ENCODE assay signal across 22 cellular contexts in the genomic region with DNA sequence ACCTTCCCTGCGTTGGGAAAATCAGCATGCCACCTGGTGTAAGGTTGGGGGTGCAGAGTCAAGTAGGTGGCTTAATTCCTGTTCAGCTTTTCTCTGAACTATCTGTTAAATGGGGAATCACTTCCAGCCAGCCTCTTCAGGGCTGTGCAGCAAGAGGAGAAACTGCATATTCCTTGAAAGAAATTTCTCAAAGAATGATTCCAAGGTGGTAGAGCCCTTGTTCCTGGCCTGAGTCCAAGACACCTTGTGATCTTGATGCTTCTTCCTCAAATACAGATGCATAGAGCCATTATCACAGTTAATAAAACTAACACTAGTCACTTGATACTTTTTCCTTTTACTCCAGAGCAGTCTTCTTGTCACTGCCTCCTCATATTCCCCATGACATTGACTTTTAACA. TPM values are rescaled to one million over a fixed set of nuclear protein-coding genes. Genes with fewer than 3 reads are reported as not detected.
DNase-seq lines count a peak whose midpoint lies in the region; ATAC-seq and TF ChIP-seq lines count a peak whose summit lies in the region.
"Had no signal": no experiment of that assay in that cellular context is flagged by ENCODE, and none has a peak within 500 bp of the region (broad histone marks: within the 10 kb centered on the region; RNA-seq: fewer than 3 reads in every experiment).

No MANE protein-coding gene starts in this region.

- H2AK5ac ChIP-seq in H9 (ENCODE audit: insufficient read length, low read length): no peak overlapping the region

- POLR2A ChIA-PET in SK-N-SH (lab: Yijun Ruan, JAX): no interaction called here

- intact Hi-C loops in activated T-helper 1 cell treated with anti-CD3 and anti-CD28 coated beads, Interleukin-12 subunit alpha, Interleukin-12 subunit beta, Interleukin-2, Interleukin-4 antibody, amounts not matched to agents 30 ng/mL and 10 ng/mL and 1 ng/mL, durations not matched to agents 14 hours and 24 hours and 36 hours (cut with micrococcal nuclease): loop anchor here (5.0 kb wide), 2 partner anchors 68 to 242 kb away; a partner anchor contains a TSS

- no peak overlapping the region for H2BK120ac ChIP-seq in H9 (ENCODE audit: low read depth, low read length, poor library complexity, severe bottlenecking)

- no peak overlapping the region for H2BK15ac ChIP-seq in H9 (ENCODE audit: low read depth, low read length)

- H4K8ac ChIP-seq in H9 (replicated peaks; ENCODE audit: insufficient read length, low read depth, low read length): no peak overlapping the region

- peak overlapping the region; percentile 70 for H3K4me3 Mint-ChIP-seq in activated T-cell treated with anti-CD3 and anti-CD28 coated beads, Interleukin-2, amount 50 U/mL, for 72 hours
- H3K4me3 Mint-ChIP-seq in H9 (no peak overlapping the region), osteocyte (ENCODE audit: unreplicated experiment) (peak overlapping the region; percentile 3), chondrocyte (ENCODE audit: unreplicated experiment) (no peak overlapping the region)
- H3K4me3 Mint-ChIP-seq in activated T-helper 1 cell treated with anti-CD3 and anti-CD28 coated beads, Interleukin-12 subunit alpha, Interleukin-12 subunit beta, Interleukin-2, Interleukin-4 antibody, amounts not matched to agents 30 ng/mL and 10 ng/mL and 1 ng/mL, durations not matched to agents 14 hours and 24 hours and 36 hours: peak overlapping the region; percentile 74

- H3K27me3 Mint-ChIP-seq in activated T-cell treated with anti-CD3 and anti-CD28 coated beads, Interleukin-2, amount 50 U/mL, for 72 hours (ENCODE audit: low read depth): no peaks in the 10 kb centered on the region
- H3K27me3 Mint-ChIP-seq in H9 (ENCODE audit: low read depth) (no peaks in the 10 kb centered on the region), osteocyte (ENCODE audit: unreplicated experiment) (no peaks in the 10 kb centered on the region), chondrocyte (ENCODE audit: low read depth) (no peaks in the 10 kb centered on the region)
- H3K27me3 Mint-ChIP-seq in activated T-helper 1 cell treated with anti-CD3 and anti-CD28 coated beads, Interleukin-12 subunit alpha, Interleukin-12 subunit beta, Interleukin-2, Interleukin-4 antibody, amounts not matched to agents 30 ng/mL and 10 ng/mL and 1 ng/mL, durations not matched to agents 14 hours and 24 hours and 36 hours (ENCODE audit: insufficient read depth): no peaks in the 10 kb centered on the region
- H3K27me3 Mint-ChIP-seq: CD8-positive, alpha-beta memory T cell; naive B cell; progenitor cell of endocrine pancreas had no signal

- no peak for DNase-seq in activated T-cell treated with anti-CD3 and anti-CD28 coated beads, Interleukin-2, amount 50 U/mL, for 72 hours
- DNase-seq in activated T-cell treated with anti-CD3 and anti-CD28 coated beads, Interleukin-2, amount 50 U/mL, for 48 hours: no peak
- no peak for DNase-seq in H9
- no peak for DNase-seq in activated T-helper 1 cell treated with anti-CD3 and anti-CD28 coated beads, Interleukin-12 subunit alpha, Interleukin-12 subunit beta, Interleukin-2, Interleukin-4 antibody, amounts not matched to agents 30 ng/mL and 10 ng/mL and 1 ng/mL, durations not matched to agents 14 hours and 24 hours and 36 hours (ENCODE audit: low spot score)
- DNase-seq in osteocyte (ENCODE audit: extremely low spot score, unreplicated experiment): no peak
- no peak for DNase-seq in chondrocyte (ENCODE audit: low spot score)
- no peak for DNase-seq in SK-N-SH
- DNase-seq: activated CD4-positive, CD25-positive, alpha-beta regulatory T cell; activated CD8-positive, alpha-beta memory T cell treated with anti-CD3 and anti-CD28 coated beads, Interleukin-2, amount 50 U/mL, for 48 hours; amygdala; CD8-positive, alpha-beta memory T cell; central memory CD4-positive, alpha-beta T cell; DMS79; mesenchymal stem cell; MG63; naive B cell; NCI-H146; SHP77 treated with DMSO at 0.1 percent for 48 hours; stimulated activated CD4-positive, alpha-beta T cell treated with anti-CD3 and anti-CD28 coated beads, Interleukin-4, amount 100 ng/mL, for 4 hours had no signal

- H2BK5ac ChIP-seq in H9 (ENCODE audit: insufficient read length, low read length): no peak overlapping the region

- H2BK12ac ChIP-seq in H9 (ENCODE audit: insufficient read length, low read depth, low read length): no peak overlapping the region

- H3K4me1 ChIP-seq in H9 (ENCODE audit: insufficient read depth, low read length) (peaks cover 2% of the 10 kb centered on the region; the same call in 1 of the 2 replicates), SK-N-SH (ENCODE audit: control insufficient read depth in 1 of 2, insufficient read depth in 2 of 2, low read depth in 1 of 2, low read length in 1 of 2) (peaks cover 18 to 20% of the 10 kb centered on the region in 2 experiments; a peak in 3 of 4 replicates)

- peaks cover 3% of the 10 kb centered on the region for H3F3A ChIP-seq in SK-N-SH (replicated peaks; ENCODE audit: insufficient read depth)

- TF ChIP-seq EP300 in SK-N-SH (IDR thresholded peaks at IDR 0.05; ENCODE audit: borderline replicate concordance in 1 of 2, low read depth in 1 of 2, low read length in 1 of 2): no peak

- peaks cover 7% of the 10 kb centered on the region for H3K23me2 ChIP-seq in H9 (ENCODE audit: insufficient read length, low read depth, low read length, poor library complexity, severe bottlenecking)

- H3T11ph ChIP-seq in H9 (ENCODE audit: low read length): no peak overlapping the region

- H4K5ac ChIP-seq in H9 (ENCODE audit: insufficient read length, low read depth, low read length): no peak overlapping the region

- H3K79me1 ChIP-seq in H9 (ENCODE audit: insufficient read depth, low read depth, low read length, poor library complexity, severe bottlenecking): peaks cover 9% of the 10 kb centered on the region

- H3K36me3 Mint-ChIP-seq in activated T-cell treated with anti-CD3 and anti-CD28 coated beads, Interleukin-2, amount 50 U/mL, for 72 hours (ENCODE audit: insufficient read depth in 2 of 2): peaks cover 36 to 68% of the 10 kb centered on the region in 2 donors
- H3K36me3 Mint-ChIP-seq in H9 (ENCODE audit: insufficient read depth in 1 of 3, low read depth in 3 of 3) (peaks cover 61 to 83% (median 83%) of the 10 kb centered on the region in 3 experiments), osteocyte (ENCODE audit: unreplicated experiment) (peaks cover 46% of the 10 kb centered on the region), chondrocyte (ENCODE audit: low read depth) (peaks cover 42% of the 10 kb centered on the region)
- peaks cover 68% of the 10 kb centered on the region for H3K36me3 Mint-ChIP-seq in activated T-helper 1 cell treated with anti-CD3 and anti-CD28 coated beads, Interleukin-12 subunit alpha, Interleukin-12 subunit beta, Interleukin-2, Interleukin-4 antibody, amounts not matched to agents 30 ng/mL and 10 ng/mL and 1 ng/mL, durations not matched to agents 14 hours and 24 hours and 36 hours (ENCODE audit: low read depth)

- H2AFZ ChIP-seq in H9 (ENCODE audit: low read length) (no peak overlapping the region), SK-N-SH (ENCODE audit: low read depth) (no peak overlapping the region)

- H3K14ac ChIP-seq in H9 (ENCODE audit: insufficient read depth, low read length): no peak overlapping the region

- H3K27ac ChIP-seq in H9 (ENCODE audit: insufficient read length, low read depth, low read length) (no peak overlapping the region), SK-N-SH (ENCODE audit: low read depth in 2 of 2, low read length in 1 of 2) (no peak overlapping the region; a peak in 1 of 4 replicates)

- H3K56ac ChIP-seq in H9 (ENCODE audit: insufficient read length, low read depth, low read length): no peak overlapping the region

- H4K91ac ChIP-seq in H9 (ENCODE audit: insufficient read length, low read depth, low read length): no peak overlapping the region

- CTCF ChIA-PET in SK-N-SH (lab: Yijun Ruan, JAX): no interaction called here

- WGBS in H9 (ENCODE audit: extremely low coverage, insufficient read length, low lambda C conversion rate): no CpG with 5 or more reads among the region's 1 CpG
- WGBS in SK-N-SH (ENCODE audit: low lambda C conversion rate): 86% methylated on average over 1 of the region's 1 CpG

- peak overlapping the region; percentile 84 for H3K27ac Mint-ChIP-seq in activated T-cell treated with anti-CD3 and anti-CD28 coated beads, Interleukin-2, amount 50 U/mL, for 72 hours
- H3K27ac Mint-ChIP-seq in H9: peak overlapping the region in 2 of 3 experiments; percentile 0 to 74; a peak in 1 of 7 replicates
- H3K27ac Mint-ChIP-seq in activated T-helper 1 cell treated with anti-CD3 and anti-CD28 coated beads, Interleukin-12 subunit alpha, Interleukin-12 subunit beta, Interleukin-2, Interleukin-4 antibody, amounts not matched to agents 30 ng/mL and 10 ng/mL and 1 ng/mL, durations not matched to agents 14 hours and 24 hours and 36 hours: peak overlapping the region; percentile 69
- H3K27ac Mint-ChIP-seq in osteocyte (ENCODE audit: unreplicated experiment): no peak overlapping the region
- H3K27ac Mint-ChIP-seq in chondrocyte (ENCODE audit: unreplicated experiment): no peak overlapping the region
- H3K27ac Mint-ChIP-seq: naive B cell, progenitor cell of endocrine pancreas had no signal

- peaks cover 72% of the 10 kb centered on the region for H3K4me1 Mint-ChIP-seq in activated T-cell treated with anti-CD3 and anti-CD28 coated beads, Interleukin-2, amount 50 U/mL, for 72 hours (ENCODE audit: low read depth)
- H3K4me1 Mint-ChIP-seq in H9 (peaks cover 12 to 16% of the 10 kb centered on the region in 2 experiments), osteocyte (ENCODE audit: unreplicated experiment) (peaks cover 48% of the 10 kb centered on the region), chondrocyte (ENCODE audit: low read depth) (peaks cover 54% of the 10 kb centered on the region)
- peaks cover 61% of the 10 kb centered on the region for H3K4me1 Mint-ChIP-seq in activated T-helper 1 cell treated with anti-CD3 and anti-CD28 coated beads, Interleukin-12 subunit alpha, Interleukin-12 subunit beta, Interleukin-2, Interleukin-4 antibody, amounts not matched to agents 30 ng/mL and 10 ng/mL and 1 ng/mL, durations not matched to agents 14 hours and 24 hours and 36 hours (ENCODE audit: low read depth)

- H3K9me3 ChIP-seq in H9 (ENCODE audit: control insufficient read depth, low read depth, low read length): no peaks in the 10 kb centered on the region
- H3K9me3 ChIP-seq in SK-N-SH: no peaks in the 10 kb centered on the region
- H3K9me3 ChIP-seq: MG63 had no signal

- no peak for ATAC-seq in activated T-cell treated with anti-CD3 and anti-CD28 coated beads, Interleukin-2, amount 50 U/mL, for 72 hours (replicated peaks in 1 of 2)

- H3K9ac ChIP-seq in H9 (ENCODE audit: extremely low read depth, insufficient read length, low read length) (no peak overlapping the region), SK-N-SH (no peak overlapping the region)

- no peak overlapping the region for H2BK20ac ChIP-seq in H9 (ENCODE audit: low read depth, low read length, poor library complexity, severe bottlenecking)

- peaks cover 47 to 68% of the 10 kb centered on the region in 2 experiments for H3K36me3 ChIP-seq in SK-N-SH (replicated peaks in 1 of 2; ENCODE audit: control insufficient read depth in 1 of 2, insufficient read depth in 2 of 2, low read length in 1 of 2)

- no peak overlapping the region for H3K23ac ChIP-seq in H9 (ENCODE audit: insufficient read length, low read depth, low read length)

- H3K4me3 ChIP-seq in SK-N-SH (ENCODE audit: low read depth in 2 of 2, low read length in 1 of 2): no peak overlapping the region
- H3K4me3 ChIP-seq: MG63, skin epidermis had no signal

- no peak overlapping the region for H3K4ac ChIP-seq in H9 (ENCODE audit: low read depth, low read length)

- H3K9me2 ChIP-seq in SK-N-SH: no peaks in the 10 kb centered on the region

- no peak for TF ChIP-seq RAD21 in SK-N-SH (IDR thresholded peaks at IDR 0.05; ENCODE audit: low read length)

- H3K27me3 ChIP-seq in H9 (ENCODE audit: insufficient read depth, low read length): no peaks in the 10 kb centered on the region
- H3K27me3 ChIP-seq in SK-N-SH (ENCODE audit: insufficient read depth): no peaks in the 10 kb centered on the region
- H3K27me3 ChIP-seq: MG63 had no signal

- H4K20me1 ChIP-seq in H9 (ENCODE audit: control insufficient read depth, insufficient read depth, insufficient read length) (no peaks in the 10 kb centered on the region), SK-N-SH (ENCODE audit: insufficient read depth) (peaks cover 35% of the 10 kb centered on the region)

- H3K79me2 ChIP-seq in H9 (ENCODE audit: insufficient read depth, low read length): peaks cover 4% of the 10 kb centered on the region; the same call in 1 of the 2 replicates
- peaks cover 85% of the 10 kb centered on the region for H3K79me2 ChIP-seq in SK-N-SH (ENCODE audit: insufficient read depth)

- no peak overlapping the region for H3K18ac ChIP-seq in H9 (ENCODE audit: insufficient read length, low read depth, low read length)

- H3K4me2 ChIP-seq in H9 (ENCODE audit: insufficient read depth, insufficient read length, low read length) (no peak overlapping the region), SK-N-SH (no peak overlapping the region)

- H3K9me3 Mint-ChIP-seq in activated T-cell treated with anti-CD3 and anti-CD28 coated beads, Interleukin-2, amount 50 U/mL, for 72 hours: no peaks in the 10 kb centered on the region
- no peaks in the 10 kb centered on the region for H3K9me3 Mint-ChIP-seq in H9
- H3K9me3 Mint-ChIP-seq in activated T-helper 1 cell treated with anti-CD3 and anti-CD28 coated beads, Interleukin-12 subunit alpha, Interleukin-12 subunit beta, Interleukin-2, Interleukin-4 antibody, amounts not matched to agents 30 ng/mL and 10 ng/mL and 1 ng/mL, durations not matched to agents 14 hours and 24 hours and 36 hours: no peaks in the 10 kb centered on the region
- H3K9me3 Mint-ChIP-seq in osteocyte (ENCODE audit: unreplicated experiment): no peaks in the 10 kb centered on the region
- H3K9me3 Mint-ChIP-seq in chondrocyte (ENCODE audit: low read depth): no peaks in the 10 kb centered on the region
- H3K9me3 Mint-ChIP-seq: CD8-positive, alpha-beta memory T cell; naive B cell had no signal

- TF ChIP-seq CTCF in H9 (conservative IDR thresholded peaks at IDR 0.05) (no peak), osteocyte (IDR thresholded peaks at IDR 0.05) (no peak), chondrocyte (IDR thresholded peaks at IDR 0.05) (no peak), SK-N-SH (IDR thresholded peaks at IDR 0.05) (no peak)

RNA-seq across cellular contexts. Expression of a gene that starts 5.2 kb away (rescaled TPM):
- total RNA-seq in activated T-cell treated with anti-CD3 and anti-CD28 coated beads, Interleukin-2, amount 50 U/mL, for 72 hours: 100 to 1,000 TPM in 1 of 2 donors, 10 to 100 TPM in 1; 97.1 to 113 TPM
- total RNA-seq in H9 (2021): 67.3 and 69.4 TPM in 2 replicates
- total RNA-seq in activated T-helper 1 cell treated with anti-CD3 and anti-CD28 coated beads, Interleukin-12 subunit alpha, Interleukin-12 subunit beta, Interleukin-2, Interleukin-4 antibody, amounts not matched to agents 30 ng/mL and 10 ng/mL and 1 ng/mL, durations not matched to agents 14 hours and 24 hours and 36 hours: 109 and 110 TPM in 2 replicates
- 77.3 and 77.8 TPM in 2 replicates for total RNA-seq in osteocyte
- 78.3 to 86.7 TPM (median 84.3 TPM) in 3 replicates for total RNA-seq in chondrocyte
- 26.4 and 32.7 TPM in 2 replicates for polyA plus RNA-seq in SK-N-SH (2012; rRNA removed)
- 22.8 and 28.0 TPM in 2 replicates for polyA plus RNA-seq in SK-N-SH (2012; cell fraction: cytosol; rRNA removed)
- polyA plus RNA-seq in SK-N-SH (2012; cell fraction: nucleus; rRNA removed): 51.9 and 62.6 TPM in 2 replicates

RNA-seq across cellular contexts. Expression of a gene that starts 15.8 kb away (rescaled TPM):
- total RNA-seq in activated T-cell treated with anti-CD3 and anti-CD28 coated beads, Interleukin-2, amount 50 U/mL, for 72 hours: 10 to 100 TPM; 20.0 to 24.6 TPM
- total RNA-seq in H9 (2021) (20.7 and 21.3 TPM in 2 replicates), osteocyte (24.0 and 29.9 TPM in 2 replicates), chondrocyte (29.7 to 32.9 TPM (median 30.7 TPM) in 3 replicates)
- total RNA-seq in activated T-helper 1 cell treated with anti-CD3 and anti-CD28 coated beads, Interleukin-12 subunit alpha, Interleukin-12 subunit beta, Interleukin-2, Interleukin-4 antibody, amounts not matched to agents 30 ng/mL and 10 ng/mL and 1 ng/mL, durations not matched to agents 14 hours and 24 hours and 36 hours: 28.2 and 32.6 TPM in 2 replicates
- polyA plus RNA-seq in SK-N-SH (2012; rRNA removed): 18.8 and 26.3 TPM in 2 replicates
- polyA plus RNA-seq in SK-N-SH (2012; cell fraction: cytosol; rRNA removed): 17.7 and 20.0 TPM in 2 replicates
- 15.6 and 22.9 TPM in 2 replicates for polyA plus RNA-seq in SK-N-SH (2012; cell fraction: nucleus; rRNA removed)

RNA-seq across cellular contexts. Expression of a gene that starts 20.8 kb away (rescaled TPM):
- total RNA-seq in activated T-cell treated with anti-CD3 and anti-CD28 coated beads, Interleukin-2, amount 50 U/mL, for 72 hours: 1 to 10 TPM; 3.7 to 4.6 TPM
- total RNA-seq in H9 (2021) (5.1 and 5.3 TPM in 2 replicates), osteocyte (3.0 and 3.1 TPM in 2 replicates), chondrocyte (1.5 to 3.3 TPM (median 2.0 TPM) in 3 replicates)
- 5.7 and 6.0 TPM in 2 replicates for total RNA-seq in activated T-helper 1 cell treated with anti-CD3 and anti-CD28 coated beads, Interleukin-12 subunit alpha, Interleukin-12 subunit beta, Interleukin-2, Interleukin-4 antibody, amounts not matched to agents 30 ng/mL and 10 ng/mL and 1 ng/mL, durations not matched to agents 14 hours and 24 hours and 36 hours
- polyA plus RNA-seq in SK-N-SH (2012; rRNA removed): 2.4 and 2.9 TPM in 2 replicates
- 1.5 and 2.3 TPM in 2 replicates for polyA plus RNA-seq in SK-N-SH (2012; cell fraction: cytosol; rRNA removed)
- 2.9 and 3.6 TPM in 2 replicates for polyA plus RNA-seq in SK-N-SH (2012; cell fraction: nucleus; rRNA removed)

RNA-seq across cellular contexts. Expression of a gene that starts 24.2 kb away (rescaled TPM):
- total RNA-seq in activated T-cell treated with anti-CD3 and anti-CD28 coated beads, Interleukin-2, amount 50 U/mL, for 72 hours: under 1 TPM in 1 of 2 donors, not detected in 1; 0.21 TPM
- not detected in 2 replicates for total RNA-seq in H9 (2021)
- 0.15 TPM in 1 of 2 replicates, not detected in the other for total RNA-seq in activated T-helper 1 cell treated with anti-CD3 and anti-CD28 coated beads, Interleukin-12 subunit alpha, Interleukin-12 subunit beta, Interleukin-2, Interleukin-4 antibody, amounts not matched to agents 30 ng/mL and 10 ng/mL and 1 ng/mL, durations not matched to agents 14 hours and 24 hours and 36 hours
- total RNA-seq in osteocyte: not detected in 2 replicates
- total RNA-seq in chondrocyte: not detected in 3 replicates
- not detected in 2 replicates for polyA plus RNA-seq in SK-N-SH (2012; rRNA removed)
- polyA plus RNA-seq in SK-N-SH (2012; cell fraction: cytosol; rRNA removed): not detected in 2 replicates
- 0.05 TPM in 1 of 2 replicates, not detected in the other for polyA plus RNA-seq in SK-N-SH (2012; cell fraction: nucleus; rRNA removed)
- total RNA-seq: progenitor cell of endocrine pancreas, temporal lobe had no signal

RNA-seq across cellular contexts. Expression of a gene that starts 37.5 kb away (rescaled TPM):
- total RNA-seq in activated T-cell treated with anti-CD3 and anti-CD28 coated beads, Interleukin-2, amount 50 U/mL, for 72 hours: 10 to 100 TPM in 1 of 2 donors, 1 to 10 TPM in 1; 9.8 to 10.5 TPM
- total RNA-seq in H9 (2021): 19.5 and 19.7 TPM in 2 replicates
- total RNA-seq in activated T-helper 1 cell treated with anti-CD3 and anti-CD28 coated beads, Interleukin-12 subunit alpha, Interleukin-12 subunit beta, Interleukin-2, Interleukin-4 antibody, amounts not matched to agents 30 ng/mL and 10 ng/mL and 1 ng/mL, durations not matched to agents 14 hours and 24 hours and 36 hours: 13.5 and 15.0 TPM in 2 replicates
- 27.9 and 30.7 TPM in 2 replicates for total RNA-seq in osteocyte
- total RNA-seq in chondrocyte: 20.8 to 23.9 TPM (median 22.8 TPM) in 3 replicates
- 31.8 and 31.9 TPM in 2 replicates for polyA plus RNA-seq in SK-N-SH (2012; rRNA removed)
- polyA plus RNA-seq in SK-N-SH (2012; cell fraction: cytosol; rRNA removed): 15.8 and 16.2 TPM in 2 replicates
- polyA plus RNA-seq in SK-N-SH (2012; cell fraction: nucleus; rRNA removed): 122 and 134 TPM in 2 replicates

Comparison
In these comparisons a context has a peak if more than half of its experiments do, and no peak if none do; other contexts are left out.
1. H3K27ac Mint-ChIP-seq: peak in activated T-cell treated with anti-CD3 and anti-CD28 coated beads, Interleukin-2, amount 50 U/mL, for 72 hours (single experiment), H9 (2 of 3) and activated T-helper 1 cell treated with anti-CD3 and anti-CD28 coated beads, Interleukin-12 subunit alpha, Interleukin-12 subunit beta, Interleukin-2, Interleukin-4 antibody, amounts not matched to agents 30 ng/mL and 10 ng/mL and 1 ng/mL, durations not matched to agents 14 hours and 24 hours and 36 hours (single experiment); none in osteocyte (single experiment) and chondrocyte (single experiment).
2. H3K4me3 Mint-ChIP-seq: peak in activated T-cell treated with anti-CD3 and anti-CD28 coated beads, Interleukin-2, amount 50 U/mL, for 72 hours (2 of 2), activated T-helper 1 cell treated with anti-CD3 and anti-CD28 coated beads, Interleukin-12 subunit alpha, Interleukin-12 subunit beta, Interleukin-2, Interleukin-4 antibody, amounts not matched to agents 30 ng/mL and 10 ng/mL and 1 ng/mL, durations not matched to agents 14 hours and 24 hours and 36 hours (single experiment) and osteocyte (single experiment); none in H9 (0 of 2) and chondrocyte (single experiment).